ENCODE assay signal across 25 cellular contexts in genomic region chr12:110068654-110069053, GRCh38.
"Had no signal": no experiment of that assay in that cellular context is flagged by ENCODE, and none has a peak within 500 bp of the region (broad histone marks: within the 10 kb centered on the region; RNA-seq: fewer than 3 reads in every experiment).

No MANE protein-coding gene starts in this region.

- DNase-seq: hypothalamus; immature natural killer cell; kidney; left colon; left lung; lower lobe of right lung; mammary epithelial cell; mesenchymal stem cell; naive thymus-derived CD8-positive, alpha-beta T cell; occipital lobe; stimulated activated CD4-positive, alpha-beta T cell treated with anti-CD3 and anti-CD28 coated beads, Interleukin-4, amount 100 ng/mL, for 24 hours; stimulated activated naive CD4-positive, alpha-beta T cell; uterus had no signal

- H3K4me3 ChIP-seq: left lung, lower lobe of right lung, right atrium auricular region, skin epidermis, tibial nerve, uterus had no signal

- H3K4me1 Mint-ChIP-seq: nephron had no signal

- H3K36me3 Mint-ChIP-seq: immature natural killer cell; stimulated activated effector memory CD8-positive, alpha-beta T cell treated with anti-CD3 and anti-CD28 coated beads, Interleukin-12 subunit alpha, Interleukin-12 subunit beta, amount 100 ng/mL, for 72 hours; type B pancreatic cell had no signal

- H3K4me3 Mint-ChIP-seq: immature natural killer cell; naive thymus-derived CD8-positive, alpha-beta T cell; nephron; neural crest cell; stimulated activated effector memory CD8-positive, alpha-beta T cell treated with anti-CD3 and anti-CD28 coated beads, Interleukin-12 subunit alpha, Interleukin-12 subunit beta, amount 100 ng/mL, for 72 hours; stimulated activated naive CD8-positive, alpha-beta T cell treated with anti-CD3 and anti-CD28 coated beads, Interleukin-15, Interleukin-2, amounts not matched to agents 100 ng/mL and 50 ng/mL, for 24 hours; type B pancreatic cell had no signal

- H3K9ac ChIP-seq: parathyroid adenoma had no signal

- H3K4me1 ChIP-seq: parathyroid adenoma, right atrium auricular region, uterus had no signal

- H3K79me2 ChIP-seq: parathyroid adenoma had no signal

- H3K9me3 Mint-ChIP-seq: immature natural killer cell; naive thymus-derived CD8-positive, alpha-beta T cell; stimulated activated effector memory CD8-positive, alpha-beta T cell treated with anti-CD3 and anti-CD28 coated beads, Interleukin-12 subunit alpha, Interleukin-12 subunit beta, amount 100 ng/mL, for 72 hours; stimulated activated naive CD8-positive, alpha-beta T cell treated with anti-CD3 and anti-CD28 coated beads, Interleukin-15, Interleukin-2, amounts not matched to agents 100 ng/mL and 50 ng/mL, for 24 hours; type B pancreatic cell had no signal

- H3K36me3 ChIP-seq: left lung, lower lobe of right lung, neutrophil, right atrium auricular region, uterus had no signal

- H2AFZ ChIP-seq: parathyroid adenoma had no signal

- ATAC-seq: left colon; left lung; lower lobe of right lung; naive thymus-derived CD8-positive, alpha-beta T cell; sciatic nerve; stimulated activated effector memory CD8-positive, alpha-beta T cell treated with anti-CD3 and anti-CD28 coated beads, Interleukin-12 subunit alpha, Interleukin-12 subunit beta, amount 100 ng/mL, for 72 hours had no signal

- H3K27ac Mint-ChIP-seq: immature natural killer cell; naive thymus-derived CD8-positive, alpha-beta T cell; nephron; progenitor cell of endocrine pancreas; stimulated activated effector memory CD8-positive, alpha-beta T cell treated with anti-CD3 and anti-CD28 coated beads, Interleukin-12 subunit alpha, Interleukin-12 subunit beta, amount 100 ng/mL, for 72 hours; type B pancreatic cell had no signal

- H3K27me3 ChIP-seq: left lung, right atrium auricular region, tibial nerve, uterus had no signal

- H3K27me3 Mint-ChIP-seq: naive thymus-derived CD8-positive, alpha-beta T cell; stimulated activated naive CD8-positive, alpha-beta T cell treated with anti-CD3 and anti-CD28 coated beads, Interleukin-15, Interleukin-2, amounts not matched to agents 100 ng/mL and 50 ng/mL, for 24 hours had no signal

- H3K9me3 ChIP-seq: left lung, lower lobe of right lung, neutrophil, right atrium auricular region, tibial nerve, uterus had no signal

- H3K27ac ChIP-seq: left lung, lower lobe of right lung, neutrophil, parathyroid adenoma, right atrium auricular region, skin epidermis, tibial nerve, uterus had no signal
